In genomic region chr1:40914927-40915569, GRCh38 we compare ENCODE assay signal across 14 cellular contexts.
"Had no signal": no experiment of that assay in that cellular context is flagged by ENCODE, and none has a peak within 500 bp of the region (broad histone marks: within the 10 kb centered on the region; RNA-seq: fewer than 3 reads in every experiment).

No MANE protein-coding gene starts in this region.

- H3K4me1 Mint-ChIP-seq: activated CD4-positive, alpha-beta T cell treated with anti-CD3 and anti-CD28 coated beads for 36 hours; activated naive CD4-positive, alpha-beta T cell treated with anti-CD3 and anti-CD28 coated beads, Interleukin-2, amount 10 ng/mL, durations not matched to agents 7 days and 5 days; naive B cell; stimulated activated effector memory CD8-positive, alpha-beta T cell treated with anti-CD3 and anti-CD28 coated beads, Interleukin-12 subunit alpha, Interleukin-12 subunit beta, amount 100 ng/mL, for 72 hours; T-cell had no signal

- H3K4me3 ChIP-seq: lower lobe of right lung, pancreas had no signal

- H3K27ac Mint-ChIP-seq: activated CD4-positive, alpha-beta T cell treated with anti-CD3 and anti-CD28 coated beads for 36 hours; activated CD8-positive, alpha-beta T cell treated with anti-CD3 and anti-CD28 coated beads, Interleukin-2, amount 10 ng/mL, durations not matched to agents 7 days and 5 days; activated naive CD4-positive, alpha-beta T cell treated with anti-CD3 and anti-CD28 coated beads, Interleukin-2, amount 10 ng/mL, durations not matched to agents 7 days and 5 days; activated T-helper 1 cell treated with anti-CD3 and anti-CD28 coated beads, Interleukin-12 subunit alpha, Interleukin-12 subunit beta, Interleukin-2, Interleukin-4 antibody, amounts not matched to agents 30 ng/mL and 10 ng/mL and 1 ng/mL, durations not matched to agents 14 hours and 24 hours and 36 hours; dendritic cell treated with granulocyte-macrophage colony-stimulating factor and Interleukin-4, amounts not matched to agents 40 ng/mL and 50 ng/mL, for 4 days; stimulated activated effector memory CD8-positive, alpha-beta T cell treated with anti-CD3 and anti-CD28 coated beads, Interleukin-12 subunit alpha, Interleukin-12 subunit beta, amount 100 ng/mL, for 72 hours had no signal

- H3K27ac ChIP-seq: lower lobe of right lung, VCaP had no signal

- H3K27me3 ChIP-seq: pancreas had no signal

- H3K36me3 ChIP-seq: lower lobe of right lung, pancreas had no signal

- DNase-seq: activated CD4-positive, alpha-beta T cell treated with anti-CD3 and anti-CD28 coated beads for 36 hours; activated CD8-positive, alpha-beta memory T cell treated with anti-CD3 and anti-CD28 coated beads, Interleukin-2, amount 50 U/mL, for 48 hours; activated CD8-positive, alpha-beta T cell treated with anti-CD3 and anti-CD28 coated beads, Interleukin-2, amount 10 ng/mL, durations not matched to agents 7 days and 5 days; activated naive CD4-positive, alpha-beta T cell treated with anti-CD3 and anti-CD28 coated beads, Interleukin-2, amount 10 ng/mL, durations not matched to agents 7 days and 5 days; kidney glomerular epithelial cell; lower lobe of right lung; naive B cell; retina; T-cell had no signal

- H3K9me3 Mint-ChIP-seq: activated naive CD4-positive, alpha-beta T cell treated with anti-CD3 and anti-CD28 coated beads, Interleukin-2, amount 10 ng/mL, durations not matched to agents 7 days and 5 days; activated T-helper 1 cell treated with anti-CD3 and anti-CD28 coated beads, Interleukin-12 subunit alpha, Interleukin-12 subunit beta, Interleukin-2, Interleukin-4 antibody, amounts not matched to agents 30 ng/mL and 10 ng/mL and 1 ng/mL, durations not matched to agents 14 hours and 24 hours and 36 hours; dendritic cell treated with granulocyte-macrophage colony-stimulating factor and Interleukin-4, amounts not matched to agents 40 ng/mL and 50 ng/mL, for 4 days; naive B cell; stimulated activated effector memory CD8-positive, alpha-beta T cell treated with anti-CD3 and anti-CD28 coated beads, Interleukin-12 subunit alpha, Interleukin-12 subunit beta, amount 100 ng/mL, for 72 hours; T-cell had no signal

- H3K27me3 Mint-ChIP-seq: activated CD4-positive, alpha-beta T cell treated with anti-CD3 and anti-CD28 coated beads for 36 hours; dendritic cell treated with granulocyte-macrophage colony-stimulating factor and Interleukin-4, amounts not matched to agents 40 ng/mL and 50 ng/mL, for 4 days; T-cell had no signal

- H3K4me1 ChIP-seq: lower lobe of right lung had no signal

- H3K4me3 Mint-ChIP-seq: activated CD4-positive, alpha-beta T cell treated with anti-CD3 and anti-CD28 coated beads for 36 hours; activated CD8-positive, alpha-beta T cell treated with anti-CD3 and anti-CD28 coated beads, Interleukin-2, amount 10 ng/mL, durations not matched to agents 7 days and 5 days; activated naive CD4-positive, alpha-beta T cell treated with anti-CD3 and anti-CD28 coated beads, Interleukin-2, amount 10 ng/mL, durations not matched to agents 7 days and 5 days; activated T-helper 1 cell treated with anti-CD3 and anti-CD28 coated beads, Interleukin-12 subunit alpha, Interleukin-12 subunit beta, Interleukin-2, Interleukin-4 antibody, amounts not matched to agents 30 ng/mL and 10 ng/mL and 1 ng/mL, durations not matched to agents 14 hours and 24 hours and 36 hours; dendritic cell treated with granulocyte-macrophage colony-stimulating factor and Interleukin-4, amounts not matched to agents 40 ng/mL and 50 ng/mL, for 4 days; naive B cell; stimulated activated effector memory CD8-positive, alpha-beta T cell treated with anti-CD3 and anti-CD28 coated beads, Interleukin-12 subunit alpha, Interleukin-12 subunit beta, amount 100 ng/mL, for 72 hours; T-cell had no signal

- ATAC-seq: activated CD4-positive, alpha-beta T cell treated with anti-CD3 and anti-CD28 coated beads for 36 hours; activated CD8-positive, alpha-beta T cell treated with anti-CD3 and anti-CD28 coated beads, Interleukin-2, amount 10 ng/mL, durations not matched to agents 7 days and 5 days; lower lobe of right lung; stimulated activated effector memory CD8-positive, alpha-beta T cell treated with anti-CD3 and anti-CD28 coated beads, Interleukin-12 subunit alpha, Interleukin-12 subunit beta, amount 100 ng/mL, for 72 hours; T-cell had no signal

- H3K9me3 ChIP-seq: lower lobe of right lung, pancreas had no signal

- H3K36me3 Mint-ChIP-seq: activated naive CD4-positive, alpha-beta T cell treated with anti-CD3 and anti-CD28 coated beads, Interleukin-2, amount 10 ng/mL, durations not matched to agents 7 days and 5 days; naive B cell; stimulated activated effector memory CD8-positive, alpha-beta T cell treated with anti-CD3 and anti-CD28 coated beads, Interleukin-12 subunit alpha, Interleukin-12 subunit beta, amount 100 ng/mL, for 72 hours; T-cell had no signal
